Comparison of ENCODE assay signal across 12 cellular contexts in genomic region chr11:34330653-34331052, GRCh38.
"Had no signal": no experiment of that assay in that cellular context is flagged by ENCODE, and none has a peak within 500 bp of the region (broad histone marks: within the 10 kb centered on the region; RNA-seq: fewer than 3 reads in every experiment).

No MANE protein-coding gene starts in this region.

- H3K36me3 ChIP-seq: gastrocnemius medialis, heart left ventricle, ovary, thyroid gland had no signal

- H3K27ac ChIP-seq: gastrocnemius medialis, heart left ventricle, ovary, thyroid gland had no signal

- H3K9me3 ChIP-seq: gastrocnemius medialis, heart left ventricle, ovary, thyroid gland had no signal

- H3K27me3 ChIP-seq: gastrocnemius medialis, heart left ventricle, ovary, thyroid gland had no signal

- DNase-seq: activated CD4-positive, alpha-beta T cell treated with anti-CD3 and anti-CD28 coated beads for 1 hour; activated CD4-positive, alpha-beta T cell treated with anti-CD3 and anti-CD28 coated beads, Interleukin-2, amount 50 U/mL, for 4 hours; activated naive CD4-positive, alpha-beta T cell treated with anti-CD3 and anti-CD28 coated beads for 36 hours; activated T-cell treated with anti-CD3 and anti-CD28 coated beads, Interleukin-2, amount 50 U/mL, for 1 hour; erythroblast; heart left ventricle; left cardiac atrium; midbrain; ovary; thyroid gland had no signal

- FAIRE-seq: urothelium cell line had no signal

- H3K4me3 ChIP-seq: gastrocnemius medialis, heart left ventricle, ovary, thyroid gland had no signal
